Comparison of ENCODE assay signal across 1 cellular context in the genomic region with DNA sequence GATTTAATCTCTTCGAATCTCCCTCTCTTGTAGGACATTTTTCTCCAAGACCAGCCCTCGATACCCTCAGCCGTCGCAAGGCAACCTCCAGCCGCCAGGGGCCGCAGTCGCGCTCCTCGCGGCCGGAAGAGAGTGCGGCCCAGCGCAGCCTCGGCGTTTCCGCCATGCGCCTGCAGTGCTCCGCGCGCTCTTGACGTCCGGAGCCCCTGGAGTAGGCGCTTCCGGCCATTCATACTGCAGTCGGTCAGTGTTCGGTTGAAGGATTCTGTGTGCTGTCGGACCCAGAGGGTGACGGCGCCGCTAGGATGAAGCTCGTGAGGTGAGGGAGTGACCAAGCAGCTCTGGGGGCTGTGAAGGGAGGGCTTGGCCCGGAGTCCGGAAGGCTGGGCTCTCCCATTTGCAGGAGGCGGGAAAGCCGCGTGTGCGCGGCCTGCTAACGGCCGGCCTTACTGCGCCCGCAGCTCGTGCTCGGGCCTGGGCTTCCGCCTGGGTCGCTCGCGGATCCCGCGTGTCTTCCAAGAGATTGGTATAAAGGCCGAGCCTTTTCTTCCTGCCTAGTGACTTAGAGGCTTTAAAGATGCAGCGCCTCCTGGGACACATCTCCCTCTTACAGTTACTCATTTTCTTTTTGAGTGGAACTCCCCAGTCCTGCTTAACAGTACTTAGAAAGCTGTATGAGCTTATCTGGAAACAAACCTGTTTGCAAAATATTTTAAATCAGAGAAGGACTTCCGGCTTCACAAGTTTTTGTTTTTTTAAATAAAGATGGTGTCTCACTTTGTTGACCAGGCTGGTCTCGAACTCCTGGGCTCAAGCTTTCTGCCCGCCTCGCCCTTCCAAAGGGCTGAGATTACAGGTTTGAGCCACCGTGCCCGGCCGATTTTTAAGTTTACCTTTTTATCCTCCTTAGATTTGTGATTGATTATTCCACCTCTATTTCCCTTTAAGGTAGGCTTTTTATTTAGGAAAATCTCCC.
TF ChIP-seq lines count a peak whose summit lies in the region.

A gene (plus strand): TSS at position 190 of the 976 bp plus-strand sequence. CDS start 116 bp downstream, at position 306.

TF ChIP-seq in HepG2, 621 proteins besides CTCF, POLR2A, EP300 and RAD21 (continued from another document and continues in another):
- TF ChIP-seq, protein P1, sequence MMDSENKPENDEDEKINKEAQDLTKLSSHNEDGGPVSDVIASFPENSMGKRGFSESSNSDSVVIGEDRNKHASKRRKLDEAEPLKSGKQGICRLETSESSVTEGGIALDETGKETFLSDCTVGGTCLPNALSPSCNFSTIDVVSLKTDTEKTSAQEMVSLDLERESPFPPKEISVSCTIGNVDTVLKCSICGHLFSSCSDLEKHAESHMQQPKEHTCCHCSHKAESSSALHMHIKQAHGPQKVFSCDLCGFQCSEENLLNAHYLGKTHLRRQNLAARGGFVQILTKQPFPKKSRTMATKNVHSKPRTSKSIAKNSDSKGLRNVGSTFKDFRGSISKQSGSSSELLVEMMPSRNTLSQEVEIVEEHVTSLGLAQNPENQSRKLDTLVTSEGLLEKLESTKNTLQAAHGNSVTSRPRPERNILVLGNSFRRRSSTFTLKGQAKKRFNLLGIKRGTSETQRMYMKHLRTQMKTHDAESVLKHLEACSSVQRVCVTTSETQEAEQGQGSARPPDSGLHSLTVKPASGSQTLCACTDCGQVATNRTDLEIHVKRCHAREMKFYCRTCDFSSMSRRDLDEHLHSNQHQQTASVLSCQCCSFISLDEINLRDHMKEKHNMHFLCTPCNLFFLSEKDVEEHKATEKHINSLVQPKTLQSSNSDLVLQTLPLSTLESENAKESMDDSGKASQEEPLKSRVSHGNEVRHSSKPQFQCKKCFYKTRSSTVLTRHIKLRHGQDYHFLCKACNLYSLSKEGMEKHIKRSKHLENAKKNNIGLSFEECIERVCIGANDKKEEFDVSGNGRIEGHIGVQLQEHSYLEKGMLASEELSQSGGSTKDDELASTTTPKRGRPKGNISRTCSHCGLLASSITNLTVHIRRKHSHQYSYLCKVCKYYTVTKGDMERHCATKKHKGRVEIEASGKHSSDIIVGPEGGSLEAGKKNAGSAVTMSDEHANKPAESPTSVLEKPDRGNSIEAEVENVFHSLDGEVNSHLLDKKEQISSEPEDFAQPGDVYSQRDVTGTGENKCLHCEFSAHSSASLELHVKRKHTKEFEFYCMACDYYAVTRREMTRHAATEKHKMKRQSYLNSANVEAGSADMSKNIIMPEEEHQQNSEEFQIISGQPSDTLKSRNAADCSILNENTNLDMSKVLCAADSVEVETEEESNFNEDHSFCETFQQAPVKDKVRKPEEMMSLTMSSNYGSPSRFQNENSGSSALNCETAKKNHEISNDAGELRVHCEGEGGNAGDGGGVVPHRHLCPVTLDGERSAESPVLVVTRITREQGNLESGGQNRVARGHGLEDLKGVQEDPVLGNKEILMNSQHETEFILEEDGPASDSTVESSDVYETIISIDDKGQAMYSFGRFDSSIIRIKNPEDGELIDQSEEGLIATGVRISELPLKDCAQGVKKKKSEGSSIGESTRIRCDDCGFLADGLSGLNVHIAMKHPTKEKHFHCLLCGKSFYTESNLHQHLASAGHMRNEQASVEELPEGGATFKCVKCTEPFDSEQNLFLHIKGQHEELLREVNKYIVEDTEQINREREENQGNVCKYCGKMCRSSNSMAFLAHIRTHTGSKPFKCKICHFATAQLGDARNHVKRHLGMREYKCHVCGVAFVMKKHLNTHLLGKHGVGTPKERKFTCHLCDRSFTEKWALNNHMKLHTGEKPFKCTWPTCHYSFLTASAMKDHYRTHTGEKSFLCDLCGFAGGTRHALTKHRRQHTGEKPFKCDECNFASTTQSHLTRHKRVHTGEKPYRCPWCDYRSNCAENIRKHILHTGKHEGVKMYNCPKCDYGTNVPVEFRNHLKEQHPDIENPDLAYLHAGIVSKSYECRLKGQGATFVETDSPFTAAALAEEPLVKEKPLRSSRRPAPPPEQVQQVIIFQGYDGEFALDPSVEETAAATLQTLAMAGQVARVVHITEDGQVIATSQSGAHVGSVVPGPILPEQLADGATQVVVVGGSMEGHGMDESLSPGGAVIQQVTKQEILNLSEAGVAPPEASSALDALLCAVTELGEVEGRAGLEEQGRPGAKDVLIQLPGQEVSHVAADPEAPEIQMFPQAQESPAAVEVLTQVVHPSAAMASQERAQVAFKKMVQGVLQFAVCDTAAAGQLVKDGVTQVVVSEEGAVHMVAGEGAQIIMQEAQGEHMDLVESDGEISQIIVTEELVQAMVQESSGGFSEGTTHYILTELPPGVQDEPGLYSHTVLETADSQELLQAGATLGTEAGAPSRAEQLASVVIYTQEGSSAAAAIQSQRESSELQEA (CRISPR knock-in tag; IDR thresholded peaks at IDR 0.05; ENCODE audit: not compliant biosample characterization): peak; percentile 96
- TF ChIP-seq ZNF484 (CRISPR knock-in tag; IDR thresholded peaks at IDR 0.05; ENCODE audit: borderline replicate concordance, low read depth) (no peak), SETDB1 (CRISPR knock-in tag; IDR thresholded peaks at IDR 0.05; ENCODE audit: borderline replicate concordance) (no peak), ZNF605 (CRISPR knock-in tag; IDR thresholded peaks at IDR 0.05) (peak; percentile 99), ZNF841 (CRISPR knock-in tag; IDR thresholded peaks at IDR 0.05; ENCODE audit: borderline replicate concordance) (no peak), SIX4 (CRISPR knock-in tag; IDR thresholded peaks at IDR 0.05) (peak; percentile 52; the same call in 1 of the 2 replicates), ZNF343 (CRISPR knock-in tag; IDR thresholded peaks at IDR 0.05) (peak; percentile 94; the same call in 1 of the 2 replicates), ZNF761 (CRISPR knock-in tag; conservative IDR thresholded peaks at IDR 0.05) (peak; percentile 88), ZNF251 (CRISPR knock-in tag; IDR thresholded peaks at IDR 0.05) (peak; percentile 62; the same call in 1 of the 2 replicates), MIER2 (CRISPR knock-in tag; IDR thresholded peaks at IDR 0.05) (peak; percentile 81; the same call in 1 of the 2 replicates), ZNF777 (CRISPR knock-in tag; IDR thresholded peaks at IDR 0.05) (peak; percentile 94), ZFP62 (CRISPR knock-in tag; IDR thresholded peaks at IDR 0.05) (no peak), ZNF678 (CRISPR knock-in tag; IDR thresholded peaks at IDR 0.05) (peak; percentile 82; the same call in 1 of the 2 replicates)
- TF ChIP-seq, protein P2, sequence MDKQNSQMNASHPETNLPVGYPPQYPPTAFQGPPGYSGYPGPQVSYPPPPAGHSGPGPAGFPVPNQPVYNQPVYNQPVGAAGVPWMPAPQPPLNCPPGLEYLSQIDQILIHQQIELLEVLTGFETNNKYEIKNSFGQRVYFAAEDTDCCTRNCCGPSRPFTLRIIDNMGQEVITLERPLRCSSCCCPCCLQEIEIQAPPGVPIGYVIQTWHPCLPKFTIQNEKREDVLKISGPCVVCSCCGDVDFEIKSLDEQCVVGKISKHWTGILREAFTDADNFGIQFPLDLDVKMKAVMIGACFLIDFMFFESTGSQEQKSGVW (CRISPR knock-in tag; IDR thresholded peaks at IDR 0.05; ENCODE audit: borderline replicate concordance): no peak
- TF ChIP-seq, protein P3, sequence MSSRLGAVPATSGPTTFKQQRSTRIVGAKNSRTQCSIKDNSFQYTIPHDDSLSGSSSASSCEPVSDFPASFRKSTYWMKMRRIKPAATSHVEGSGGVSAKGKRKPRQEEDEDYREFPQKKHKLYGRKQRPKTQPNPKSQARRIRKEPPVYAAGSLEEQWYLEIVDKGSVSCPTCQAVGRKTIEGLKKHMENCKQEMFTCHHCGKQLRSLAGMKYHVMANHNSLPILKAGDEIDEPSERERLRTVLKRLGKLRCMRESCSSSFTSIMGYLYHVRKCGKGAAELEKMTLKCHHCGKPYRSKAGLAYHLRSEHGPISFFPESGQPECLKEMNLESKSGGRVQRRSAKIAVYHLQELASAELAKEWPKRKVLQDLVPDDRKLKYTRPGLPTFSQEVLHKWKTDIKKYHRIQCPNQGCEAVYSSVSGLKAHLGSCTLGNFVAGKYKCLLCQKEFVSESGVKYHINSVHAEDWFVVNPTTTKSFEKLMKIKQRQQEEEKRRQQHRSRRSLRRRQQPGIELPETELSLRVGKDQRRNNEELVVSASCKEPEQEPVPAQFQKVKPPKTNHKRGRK (CRISPR knock-in tag; IDR thresholded peaks at IDR 0.05): peak; percentile 34; the same call in 1 of the 2 replicates
- TF ChIP-seq, protein P4, sequence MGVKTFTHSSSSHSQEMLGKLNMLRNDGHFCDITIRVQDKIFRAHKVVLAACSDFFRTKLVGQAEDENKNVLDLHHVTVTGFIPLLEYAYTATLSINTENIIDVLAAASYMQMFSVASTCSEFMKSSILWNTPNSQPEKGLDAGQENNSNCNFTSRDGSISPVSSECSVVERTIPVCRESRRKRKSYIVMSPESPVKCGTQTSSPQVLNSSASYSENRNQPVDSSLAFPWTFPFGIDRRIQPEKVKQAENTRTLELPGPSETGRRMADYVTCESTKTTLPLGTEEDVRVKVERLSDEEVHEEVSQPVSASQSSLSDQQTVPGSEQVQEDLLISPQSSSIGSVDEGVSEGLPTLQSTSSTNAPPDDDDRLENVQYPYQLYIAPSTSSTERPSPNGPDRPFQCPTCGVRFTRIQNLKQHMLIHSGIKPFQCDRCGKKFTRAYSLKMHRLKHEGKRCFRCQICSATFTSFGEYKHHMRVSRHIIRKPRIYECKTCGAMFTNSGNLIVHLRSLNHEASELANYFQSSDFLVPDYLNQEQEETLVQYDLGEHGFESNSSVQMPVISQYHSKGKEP (CRISPR knock-in tag; IDR thresholded peaks at IDR 0.05): no peak; the same call in 1 of the 2 replicates
- TF ChIP-seq, protein P5, sequence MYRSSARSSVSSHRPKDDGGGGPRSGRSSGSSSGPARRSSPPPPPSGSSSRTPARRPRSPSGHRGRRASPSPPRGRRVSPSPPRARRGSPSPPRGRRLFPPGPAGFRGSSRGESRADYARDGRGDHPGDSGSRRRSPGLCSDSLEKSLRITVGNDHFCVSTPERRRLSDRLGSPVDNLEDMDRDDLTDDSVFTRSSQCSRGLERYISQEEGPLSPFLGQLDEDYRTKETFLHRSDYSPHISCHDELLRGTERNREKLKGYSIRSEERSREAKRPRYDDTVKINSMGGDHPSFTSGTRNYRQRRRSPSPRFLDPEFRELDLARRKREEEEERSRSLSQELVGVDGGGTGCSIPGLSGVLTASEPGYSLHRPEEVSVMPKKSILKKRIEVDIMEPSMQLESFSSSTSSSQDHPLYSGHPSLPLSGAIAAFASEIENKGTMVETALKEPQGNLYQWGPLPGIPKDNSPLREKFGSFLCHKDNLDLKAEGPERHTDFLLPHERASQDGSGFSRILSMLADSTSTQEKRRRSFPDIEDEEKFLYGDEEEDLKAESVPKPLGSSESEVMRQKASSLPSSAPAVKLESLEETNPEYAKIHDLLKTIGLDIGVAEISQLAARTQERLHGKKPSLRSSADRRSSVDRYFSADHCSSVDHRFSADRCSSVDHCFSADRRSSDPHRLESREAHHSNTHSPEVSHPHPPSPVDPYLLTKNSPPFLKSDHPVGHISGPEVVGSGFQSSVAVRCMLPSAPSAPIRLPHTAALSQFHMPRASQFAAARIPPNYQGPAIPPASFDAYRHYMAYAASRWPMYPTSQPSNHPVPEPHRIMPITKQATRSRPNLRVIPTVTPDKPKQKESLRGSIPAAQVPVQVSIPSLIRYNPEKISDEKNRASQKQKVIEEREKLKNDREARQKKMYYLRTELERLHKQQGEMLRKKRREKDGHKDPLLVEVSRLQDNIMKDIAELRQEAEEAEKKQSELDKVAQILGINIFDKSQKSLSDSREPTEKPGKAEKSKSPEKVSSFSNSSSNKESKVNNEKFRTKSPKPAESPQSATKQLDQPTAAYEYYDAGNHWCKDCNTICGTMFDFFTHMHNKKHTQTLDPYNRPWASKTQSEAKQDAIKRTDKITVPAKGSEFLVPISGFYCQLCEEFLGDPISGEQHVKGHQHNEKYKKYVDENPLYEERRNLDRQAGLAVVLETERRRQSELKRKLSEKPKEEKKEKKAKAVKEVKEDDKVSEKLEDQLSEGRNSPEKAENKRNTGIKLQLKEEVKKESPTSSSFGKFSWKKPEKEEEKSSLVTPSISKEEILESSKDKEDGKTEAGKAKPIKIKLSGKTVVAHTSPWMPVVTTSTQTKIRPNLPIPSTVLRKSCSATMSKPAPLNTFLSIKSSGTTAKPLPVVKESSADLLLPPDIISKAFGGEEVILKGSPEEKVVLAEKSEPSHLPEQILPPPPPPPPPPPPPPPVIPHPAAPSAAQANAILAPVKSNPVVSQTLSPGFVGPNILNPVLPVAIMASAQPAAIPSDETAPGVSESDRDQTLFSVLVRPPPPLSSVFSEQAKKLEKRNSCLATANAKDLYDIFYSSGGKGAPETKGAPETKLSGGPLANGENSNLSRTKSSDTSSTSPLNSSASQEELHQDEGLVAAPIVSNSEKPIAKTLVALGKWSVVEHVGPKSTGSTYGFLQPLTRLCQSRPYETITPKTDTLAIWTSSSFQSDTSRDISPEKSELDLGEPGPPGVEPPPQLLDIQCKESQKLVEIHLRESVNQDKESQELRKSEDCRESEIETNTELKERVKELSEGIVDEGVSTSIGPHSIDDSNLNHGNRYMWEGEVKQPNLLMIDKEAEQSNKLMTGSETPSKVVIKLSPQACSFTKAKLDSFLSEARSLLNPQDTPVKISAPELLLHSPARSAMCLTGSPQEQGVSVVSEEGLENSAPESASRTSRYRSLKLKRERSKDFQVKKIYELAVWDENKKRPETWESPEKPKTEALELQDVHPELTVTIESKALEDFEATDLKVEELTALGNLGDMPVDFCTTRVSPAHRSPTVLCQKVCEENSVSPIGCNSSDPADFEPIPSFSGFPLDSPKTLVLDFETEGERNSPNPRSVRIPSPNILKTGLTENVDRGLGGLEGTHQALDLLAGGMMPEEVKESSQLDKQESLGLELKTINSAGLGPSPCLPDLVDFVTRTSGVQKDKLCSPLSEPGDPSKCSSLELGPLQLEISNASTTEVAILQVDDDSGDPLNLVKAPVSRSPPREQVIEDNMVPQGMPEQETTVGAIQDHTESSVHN (CRISPR knock-in tag; IDR thresholded peaks at IDR 0.05): peak; percentile 85
- TF ChIP-seq, protein P6, sequence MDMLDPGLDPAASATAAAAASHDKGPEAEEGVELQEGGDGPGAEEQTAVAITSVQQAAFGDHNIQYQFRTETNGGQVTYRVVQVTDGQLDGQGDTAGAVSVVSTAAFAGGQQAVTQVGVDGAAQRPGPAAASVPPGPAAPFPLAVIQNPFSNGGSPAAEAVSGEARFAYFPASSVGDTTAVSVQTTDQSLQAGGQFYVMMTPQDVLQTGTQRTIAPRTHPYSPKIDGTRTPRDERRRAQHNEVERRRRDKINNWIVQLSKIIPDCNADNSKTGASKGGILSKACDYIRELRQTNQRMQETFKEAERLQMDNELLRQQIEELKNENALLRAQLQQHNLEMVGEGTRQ (IDR thresholded peaks at IDR 0.05; ENCODE audit: low read depth, low read length): no peak
- TF ChIP-seq, protein P6 (CRISPR knock-in tag; IDR thresholded peaks at IDR 0.05; ENCODE audit: borderline replicate concordance): peak; percentile 45; the same call in 1 of the 2 replicates
- TF ChIP-seq, protein P7, sequence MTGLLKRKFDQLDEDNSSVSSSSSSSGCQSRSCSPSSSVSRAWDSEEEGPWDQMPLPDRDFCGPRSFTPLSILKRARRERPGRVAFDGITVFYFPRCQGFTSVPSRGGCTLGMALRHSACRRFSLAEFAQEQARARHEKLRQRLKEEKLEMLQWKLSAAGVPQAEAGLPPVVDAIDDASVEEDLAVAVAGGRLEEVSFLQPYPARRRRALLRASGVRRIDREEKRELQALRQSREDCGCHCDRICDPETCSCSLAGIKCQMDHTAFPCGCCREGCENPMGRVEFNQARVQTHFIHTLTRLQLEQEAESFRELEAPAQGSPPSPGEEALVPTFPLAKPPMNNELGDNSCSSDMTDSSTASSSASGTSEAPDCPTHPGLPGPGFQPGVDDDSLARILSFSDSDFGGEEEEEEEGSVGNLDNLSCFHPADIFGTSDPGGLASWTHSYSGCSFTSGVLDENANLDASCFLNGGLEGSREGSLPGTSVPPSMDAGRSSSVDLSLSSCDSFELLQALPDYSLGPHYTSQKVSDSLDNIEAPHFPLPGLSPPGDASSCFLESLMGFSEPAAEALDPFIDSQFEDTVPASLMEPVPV (CRISPR knock-in tag; IDR thresholded peaks at IDR 0.05): peak; percentile 96
